ENCODE assay signal across 1 cellular context in genomic region chr10:70991140-70992124, GRCh38.
TF ChIP-seq lines count a peak whose summit lies in the region.

No MANE protein-coding gene starts in this region.

TF ChIP-seq in HepG2, 621 proteins besides CTCF, POLR2A, EP300 and RAD21 (continued from another document and continues in another):
- TF ChIP-seq FOXO4 (CRISPR knock-in tag; conservative IDR thresholded peaks at IDR 0.05): no peak
- no peak for TF ChIP-seq ZNF451 (CRISPR knock-in tag; IDR thresholded peaks at IDR 0.05)
- peak; percentile 37; the same call in 1 of the 2 replicates for TF ChIP-seq SOX5 (CRISPR knock-in tag; IDR thresholded peaks at IDR 0.05; ENCODE audit: borderline replicate concordance)
- TF ChIP-seq PAXIP1 (CRISPR knock-in tag; conservative IDR thresholded peaks at IDR 0.05): peak; percentile 30; the same call in 1 of the 2 replicates
- peak; percentile 77; the same call in 1 of the 2 replicates for TF ChIP-seq CEBPB (IDR thresholded peaks at IDR 0.05; ENCODE audit: borderline replicate concordance, low read depth, low read length)
- TF ChIP-seq IRX3 (CRISPR knock-in tag; IDR thresholded peaks at IDR 0.05; ENCODE audit: borderline replicate concordance, low read depth): no peak
- no peak for TF ChIP-seq ZC3H13 (CRISPR knock-in tag; IDR thresholded peaks at IDR 0.05)
- TF ChIP-seq IRF2 (CRISPR knock-in tag; IDR thresholded peaks at IDR 0.05): no peak
- no peak for TF ChIP-seq DNMT3B (CRISPR knock-in tag; conservative IDR thresholded peaks at IDR 0.05)
- TF ChIP-seq NFATC3 (CRISPR knock-in tag; IDR thresholded peaks at IDR 0.05): no peak
- no peak for TF ChIP-seq HDAC2 (CRISPR knock-in tag; IDR thresholded peaks at IDR 0.05)
- no peak for TF ChIP-seq ZNF792 (CRISPR knock-in tag; IDR thresholded peaks at IDR 0.05)
- no peak for TF ChIP-seq RFX3 (CRISPR knock-in tag; IDR thresholded peaks at IDR 0.05)
- TF ChIP-seq KDM1A (CRISPR knock-in tag; IDR thresholded peaks at IDR 0.05): no peak
- TF ChIP-seq FOXM1 (CRISPR knock-in tag; IDR thresholded peaks at IDR 0.05): no peak
- TF ChIP-seq PHF8 (CRISPR knock-in tag; IDR thresholded peaks at IDR 0.05): no peak
- peak; percentile 59 for TF ChIP-seq ZEB1 (IDR thresholded peaks at IDR 0.05; ENCODE audit: insufficient replicate concordance, low read depth)
- TF ChIP-seq NCOR1 (IDR thresholded peaks at IDR 0.05; ENCODE audit: borderline replicate concordance, low read length): 0 out of 2 replicates have a peak, but pooled peaks have one; percentile 24
- peak; percentile 72 for TF ChIP-seq HNF4G (IDR thresholded peaks at IDR 0.05; ENCODE audit: borderline replicate concordance, low read depth, low read length)
- no peak for TF ChIP-seq HNF4G (CRISPR knock-in tag; IDR thresholded peaks at IDR 0.05; ENCODE audit: borderline replicate concordance, low read depth)
- TF ChIP-seq ARNTL (CRISPR knock-in tag; IDR thresholded peaks at IDR 0.05): no peak
- no peak for TF ChIP-seq BCLAF1 (IDR thresholded peaks at IDR 0.05)
- TF ChIP-seq ZNF468 (CRISPR knock-in tag; IDR thresholded peaks at IDR 0.05): no peak
- TF ChIP-seq ZBTB20 (CRISPR knock-in tag; IDR thresholded peaks at IDR 0.05; ENCODE audit: borderline replicate concordance, low read depth): 0 out of 2 replicates have a peak, but pooled peaks have one; percentile 54
- no peak for TF ChIP-seq ZNF432 (CRISPR knock-in tag; IDR thresholded peaks at IDR 0.05; ENCODE audit: borderline replicate concordance)
- no peak for TF ChIP-seq ZNF512 (CRISPR knock-in tag; IDR thresholded peaks at IDR 0.05)
- TF ChIP-seq, protein P1, sequence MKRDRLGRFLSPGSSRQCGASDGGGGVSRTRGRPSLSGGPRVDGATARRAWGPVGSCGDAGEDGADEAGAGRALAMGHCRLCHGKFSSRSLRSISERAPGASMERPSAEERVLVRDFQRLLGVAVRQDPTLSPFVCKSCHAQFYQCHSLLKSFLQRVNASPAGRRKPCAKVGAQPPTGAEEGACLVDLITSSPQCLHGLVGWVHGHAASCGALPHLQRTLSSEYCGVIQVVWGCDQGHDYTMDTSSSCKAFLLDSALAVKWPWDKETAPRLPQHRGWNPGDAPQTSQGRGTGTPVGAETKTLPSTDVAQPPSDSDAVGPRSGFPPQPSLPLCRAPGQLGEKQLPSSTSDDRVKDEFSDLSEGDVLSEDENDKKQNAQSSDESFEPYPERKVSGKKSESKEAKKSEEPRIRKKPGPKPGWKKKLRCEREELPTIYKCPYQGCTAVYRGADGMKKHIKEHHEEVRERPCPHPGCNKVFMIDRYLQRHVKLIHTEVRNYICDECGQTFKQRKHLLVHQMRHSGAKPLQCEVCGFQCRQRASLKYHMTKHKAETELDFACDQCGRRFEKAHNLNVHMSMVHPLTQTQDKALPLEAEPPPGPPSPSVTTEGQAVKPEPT (CRISPR knock-in tag; IDR thresholded peaks at IDR 0.05; ENCODE audit: low read depth): no peak
- no peak for TF ChIP-seq ZNF670 (CRISPR knock-in tag; IDR thresholded peaks at IDR 0.05; ENCODE audit: borderline replicate concordance)
- no peak for TF ChIP-seq ZNF652 (CRISPR knock-in tag; IDR thresholded peaks at IDR 0.05; ENCODE audit: borderline replicate concordance, low read depth)
- no peak for TF ChIP-seq NFKBIZ (CRISPR knock-in tag; IDR thresholded peaks at IDR 0.05)
- TF ChIP-seq ZNF790 (CRISPR knock-in tag; IDR thresholded peaks at IDR 0.05; ENCODE audit: borderline replicate concordance): no peak
- TF ChIP-seq, protein P2, sequence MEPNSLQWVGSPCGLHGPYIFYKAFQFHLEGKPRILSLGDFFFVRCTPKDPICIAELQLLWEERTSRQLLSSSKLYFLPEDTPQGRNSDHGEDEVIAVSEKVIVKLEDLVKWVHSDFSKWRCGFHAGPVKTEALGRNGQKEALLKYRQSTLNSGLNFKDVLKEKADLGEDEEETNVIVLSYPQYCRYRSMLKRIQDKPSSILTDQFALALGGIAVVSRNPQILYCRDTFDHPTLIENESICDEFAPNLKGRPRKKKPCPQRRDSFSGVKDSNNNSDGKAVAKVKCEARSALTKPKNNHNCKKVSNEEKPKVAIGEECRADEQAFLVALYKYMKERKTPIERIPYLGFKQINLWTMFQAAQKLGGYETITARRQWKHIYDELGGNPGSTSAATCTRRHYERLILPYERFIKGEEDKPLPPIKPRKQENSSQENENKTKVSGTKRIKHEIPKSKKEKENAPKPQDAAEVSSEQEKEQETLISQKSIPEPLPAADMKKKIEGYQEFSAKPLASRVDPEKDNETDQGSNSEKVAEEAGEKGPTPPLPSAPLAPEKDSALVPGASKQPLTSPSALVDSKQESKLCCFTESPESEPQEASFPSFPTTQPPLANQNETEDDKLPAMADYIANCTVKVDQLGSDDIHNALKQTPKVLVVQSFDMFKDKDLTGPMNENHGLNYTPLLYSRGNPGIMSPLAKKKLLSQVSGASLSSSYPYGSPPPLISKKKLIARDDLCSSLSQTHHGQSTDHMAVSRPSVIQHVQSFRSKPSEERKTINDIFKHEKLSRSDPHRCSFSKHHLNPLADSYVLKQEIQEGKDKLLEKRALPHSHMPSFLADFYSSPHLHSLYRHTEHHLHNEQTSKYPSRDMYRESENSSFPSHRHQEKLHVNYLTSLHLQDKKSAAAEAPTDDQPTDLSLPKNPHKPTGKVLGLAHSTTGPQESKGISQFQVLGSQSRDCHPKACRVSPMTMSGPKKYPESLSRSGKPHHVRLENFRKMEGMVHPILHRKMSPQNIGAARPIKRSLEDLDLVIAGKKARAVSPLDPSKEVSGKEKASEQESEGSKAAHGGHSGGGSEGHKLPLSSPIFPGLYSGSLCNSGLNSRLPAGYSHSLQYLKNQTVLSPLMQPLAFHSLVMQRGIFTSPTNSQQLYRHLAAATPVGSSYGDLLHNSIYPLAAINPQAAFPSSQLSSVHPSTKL (CRISPR knock-in tag; IDR thresholded peaks at IDR 0.05): peak; percentile 40
- TF ChIP-seq ZXDC (CRISPR knock-in tag; IDR thresholded peaks at IDR 0.05): no peak
- no peak for TF ChIP-seq HOXA5 (CRISPR knock-in tag; IDR thresholded peaks at IDR 0.05)
- TF ChIP-seq CHD4 (IDR thresholded peaks at IDR 0.05; ENCODE audit: borderline replicate concordance, low read length): no peak
- TF ChIP-seq ZNF337 (CRISPR knock-in tag; IDR thresholded peaks at IDR 0.05; ENCODE audit: borderline replicate concordance, low read depth): no peak
- no peak for TF ChIP-seq ATAD3A (CRISPR knock-in tag; IDR thresholded peaks at IDR 0.05)
- no peak for TF ChIP-seq KLF11 (CRISPR knock-in tag; IDR thresholded peaks at IDR 0.05)
- TF ChIP-seq ZFP36L2 (CRISPR knock-in tag; IDR thresholded peaks at IDR 0.05): no peak
- TF ChIP-seq NFE2L1 (CRISPR knock-in tag; IDR thresholded peaks at IDR 0.05; ENCODE audit: borderline replicate concordance): no peak
- no peak for TF ChIP-seq SPEN (CRISPR knock-in tag; IDR thresholded peaks at IDR 0.05; ENCODE audit: low read depth)
- TF ChIP-seq CBX1 (IDR thresholded peaks at IDR 0.05; ENCODE audit: low read depth): no peak
- TF ChIP-seq SP140L (CRISPR knock-in tag; IDR thresholded peaks at IDR 0.05; ENCODE audit: borderline replicate concordance): no peak
- TF ChIP-seq SOX6 (IDR thresholded peaks at IDR 0.05): no peak
- TF ChIP-seq SOX6 (CRISPR knock-in tag; IDR thresholded peaks at IDR 0.05): peak; percentile 60; the same call in 1 of the 2 replicates
- TF ChIP-seq ZBTB3 (CRISPR knock-in tag; IDR thresholded peaks at IDR 0.05; ENCODE audit: borderline replicate concordance, low read depth): no peak
- no peak for TF ChIP-seq KDM3A (CRISPR knock-in tag; IDR thresholded peaks at IDR 0.05; ENCODE audit: low read depth)
- no peak for TF ChIP-seq PAX8 (CRISPR knock-in tag; IDR thresholded peaks at IDR 0.05; ENCODE audit: borderline replicate concordance)
- TF ChIP-seq ZFP37 (CRISPR knock-in tag; IDR thresholded peaks at IDR 0.05; ENCODE audit: borderline replicate concordance): no peak
- TF ChIP-seq ZNF121 (CRISPR knock-in tag; IDR thresholded peaks at IDR 0.05): 0 out of 2 replicates have a peak, but pooled peaks have one; percentile 19
- TF ChIP-seq HIVEP1 (CRISPR knock-in tag; IDR thresholded peaks at IDR 0.05): no peak
- no peak for TF ChIP-seq RXRB (CRISPR knock-in tag; IDR thresholded peaks at IDR 0.05; ENCODE audit: borderline replicate concordance)
- TF ChIP-seq CEBPG (CRISPR knock-in tag; IDR thresholded peaks at IDR 0.05): peak; percentile 84
- TF ChIP-seq ZSCAN31 (CRISPR knock-in tag; IDR thresholded peaks at IDR 0.05; ENCODE audit: low read depth): no peak
- TF ChIP-seq AGO2 (optimal IDR thresholded peaks at IDR 0.05; ENCODE audit: low read depth, low read length): no peak
